In the genomic region with DNA sequence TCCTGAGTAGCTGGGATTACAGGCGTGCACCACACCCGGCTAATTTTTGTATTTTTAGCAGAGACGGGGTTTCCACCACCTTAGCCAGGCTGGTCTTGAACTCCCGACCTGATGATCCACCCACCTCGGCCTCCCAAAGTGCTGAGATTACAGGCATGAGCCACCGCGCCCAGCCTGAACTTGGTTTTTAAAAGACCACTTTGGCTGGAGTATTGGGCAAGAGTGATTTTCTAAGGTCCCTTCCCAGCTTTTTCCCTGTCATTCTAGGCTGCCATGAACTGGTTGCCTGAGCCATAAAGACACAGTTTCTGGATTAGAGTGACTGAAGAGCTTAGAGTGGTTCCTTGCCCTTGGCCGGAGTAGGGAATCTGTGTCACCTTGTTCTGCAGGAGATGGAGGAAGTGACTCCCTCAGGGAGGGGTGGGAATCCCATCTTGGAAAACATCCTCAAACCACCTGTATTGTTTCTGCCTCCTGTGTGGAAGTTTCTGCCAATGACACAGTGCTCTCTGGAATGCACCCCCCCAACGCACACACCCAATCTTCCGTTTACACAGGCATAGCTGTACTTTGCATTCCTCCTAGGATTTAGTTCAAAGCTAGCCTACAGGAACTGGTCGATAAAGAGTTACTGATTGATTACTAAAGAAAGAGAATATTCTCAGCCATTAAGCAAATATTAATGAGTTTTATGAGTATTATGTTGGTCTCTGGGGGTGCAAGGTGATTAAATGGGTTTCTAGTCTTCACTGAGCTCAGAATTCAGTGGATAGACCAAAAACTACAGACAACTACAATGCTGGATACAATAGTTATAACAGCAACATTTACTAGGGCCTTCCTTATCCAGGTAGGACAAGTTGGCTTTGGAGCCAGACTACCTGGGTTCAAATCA, we compare ENCODE assay signal across 8 cellular contexts. TPM values are rescaled to one million over a fixed set of nuclear protein-coding genes. Genes with fewer than 3 reads are reported as not detected.
DNase-seq lines count a peak whose midpoint lies in the region; ATAC-seq, FAIRE-seq and TF ChIP-seq lines count a peak whose summit lies in the region.

No MANE protein-coding gene starts in this region.

- no peaks in the 10 kb centered on the region for H3K9me3 Mint-ChIP-seq in activated naive CD8-positive, alpha-beta T cell (ENCODE audit: low read depth)
- peaks cover 2% of the 10 kb centered on the region for H3K9me3 Mint-ChIP-seq in activated naive CD8-positive, alpha-beta T cell treated with anti-CD3 and anti-CD28 coated beads for 36 hours
- H3K9me3 Mint-ChIP-seq in chondrocyte (ENCODE audit: low read depth) = no peaks in the 10 kb centered on the region
- peaks cover 0 to 16% of the 10 kb centered on the region in 2 donors for H3K9me3 Mint-ChIP-seq in activated naive CD4-positive, alpha-beta T cell treated with anti-CD3 and anti-CD28 coated beads, Interleukin-2, amount 50 U/mL, for 72 hours

- H3K27ac ChIP-seq in lower lobe of right lung = peak overlapping the region; percentile 74

- intact Hi-C loops in lower lobe of right lung (cut with DNase I) = no loop called here

- no peaks in the 10 kb centered on the region for H3K27me3 Mint-ChIP-seq in activated naive CD8-positive, alpha-beta T cell
- H3K27me3 Mint-ChIP-seq in activated naive CD8-positive, alpha-beta T cell treated with anti-CD3 and anti-CD28 coated beads for 36 hours = no peaks in the 10 kb centered on the region
- no peaks in the 10 kb centered on the region for H3K27me3 Mint-ChIP-seq in chondrocyte (ENCODE audit: low read depth)

- no peak overlapping the region for H3K4me3 ChIP-seq in lower lobe of right lung

- peak; percentile 37 for FAIRE-seq in urothelium cell line (lab: Jason Lieb, UNC)

- TF ChIP-seq CTCF in chondrocyte (IDR thresholded peaks at IDR 0.05) (no peak), lower lobe of right lung (IDR thresholded peaks at IDR 0.05) (no peak)

- DNase-seq in activated naive CD8-positive, alpha-beta T cell treated with anti-CD3 and anti-CD28 coated beads for 36 hours = no peak
- DNase-seq in chondrocyte (ENCODE audit: low spot score) (no peak), lower lobe of right lung (peak; percentile 75), urothelium cell line (ENCODE audit: low spot score) (peak; percentile 90)
- no peak for DNase-seq in activated naive CD4-positive, alpha-beta T cell treated with anti-CD3 and anti-CD28 coated beads, Interleukin-2, amount 50 U/mL, for 72 hours (ENCODE audit: low spot score in 2 of 2)

- no peaks in the 10 kb centered on the region for H3K9me3 ChIP-seq in lower lobe of right lung

- no peak overlapping the region for H3K4me3 Mint-ChIP-seq in activated naive CD8-positive, alpha-beta T cell
- no peak overlapping the region for H3K4me3 Mint-ChIP-seq in activated naive CD8-positive, alpha-beta T cell treated with anti-CD3 and anti-CD28 coated beads for 36 hours
- no peak overlapping the region for H3K4me3 Mint-ChIP-seq in chondrocyte (ENCODE audit: unreplicated experiment)

- H3K27ac Mint-ChIP-seq in activated naive CD8-positive, alpha-beta T cell = peak overlapping the region; percentile 70
- no peak overlapping the region for H3K27ac Mint-ChIP-seq in activated naive CD8-positive, alpha-beta T cell treated with anti-CD3 and anti-CD28 coated beads for 36 hours
- peak overlapping the region; percentile 88 for H3K27ac Mint-ChIP-seq in chondrocyte (ENCODE audit: unreplicated experiment)
- H3K27ac Mint-ChIP-seq in activated naive CD4-positive, alpha-beta T cell treated with anti-CD3 and anti-CD28 coated beads, Interleukin-2, amount 50 U/mL, for 72 hours = no peak overlapping the region

- peak; percentile 88 to 89 for ATAC-seq in lower lobe of right lung
- ATAC-seq in GM18868 (IDR thresholded peaks at IDR 0.05; ENCODE audit: unreplicated experiment) = no peak
- no peak for ATAC-seq in HG03565 (IDR thresholded peaks at IDR 0.05; ENCODE audit: unreplicated experiment)
- no peak for ATAC-seq in activated naive CD4-positive, alpha-beta T cell treated with anti-CD3 and anti-CD28 coated beads, Interleukin-2, amount 50 U/mL, for 72 hours

- peaks cover 24% of the 10 kb centered on the region for H3K36me3 Mint-ChIP-seq in activated naive CD8-positive, alpha-beta T cell
- H3K36me3 Mint-ChIP-seq in activated naive CD8-positive, alpha-beta T cell treated with anti-CD3 and anti-CD28 coated beads for 36 hours = peaks cover 76% of the 10 kb centered on the region
- peaks cover 26% of the 10 kb centered on the region for H3K36me3 Mint-ChIP-seq in chondrocyte (ENCODE audit: low read depth)
- peaks cover 22 to 53% of the 10 kb centered on the region in 2 donors for H3K36me3 Mint-ChIP-seq in activated naive CD4-positive, alpha-beta T cell treated with anti-CD3 and anti-CD28 coated beads, Interleukin-2, amount 50 U/mL, for 72 hours

- no peaks in the 10 kb centered on the region for H3K27me3 ChIP-seq in lower lobe of right lung (ENCODE audit: low read depth)

- peaks cover 51% of the 10 kb centered on the region for H3K36me3 ChIP-seq in lower lobe of right lung

- H3K4me1 ChIP-seq in lower lobe of right lung = peaks cover 94% of the 10 kb centered on the region

- H3K4me1 Mint-ChIP-seq in activated naive CD8-positive, alpha-beta T cell (ENCODE audit: low read depth) = peaks cover 59% of the 10 kb centered on the region
- peaks cover 64% of the 10 kb centered on the region for H3K4me1 Mint-ChIP-seq in activated naive CD8-positive, alpha-beta T cell treated with anti-CD3 and anti-CD28 coated beads for 36 hours
- H3K4me1 Mint-ChIP-seq in chondrocyte (ENCODE audit: low read depth) = peaks cover 52% of the 10 kb centered on the region

RNA-seq across cellular contexts. Expression of gene BCL2L1, which starts 18.2 kb away (rescaled TPM):
- 100 to 1,000 TPM; 196 to 206 TPM for total RNA-seq in activated naive CD8-positive, alpha-beta T cell treated with anti-CD3 and anti-CD28 coated beads for 36 hours
- total RNA-seq in chondrocyte (55.9 to 96.1 TPM (median 90.7 TPM) in 3 replicates), lower lobe of right lung (126 TPM)
- 100 to 1,000 TPM in 1 of 2 donors, 10 to 100 TPM in 1; 86.6 to 143 TPM for total RNA-seq in activated naive CD4-positive, alpha-beta T cell treated with anti-CD3 and anti-CD28 coated beads, Interleukin-2, amount 50 U/mL, for 72 hours

RNA-seq across cellular contexts. Expression of gene TPX2, which starts 34.6 kb away (rescaled TPM):
- 100 to 1,000 TPM; 111 TPM for total RNA-seq in activated naive CD8-positive, alpha-beta T cell treated with anti-CD3 and anti-CD28 coated beads for 36 hours
- 20.2 to 51.0 TPM (median 49.6 TPM) in 3 replicates for total RNA-seq in chondrocyte
- total RNA-seq in lower lobe of right lung = 1.9 TPM
- total RNA-seq in activated naive CD4-positive, alpha-beta T cell treated with anti-CD3 and anti-CD28 coated beads, Interleukin-2, amount 50 U/mL, for 72 hours = 100 to 1,000 TPM; 123 to 215 TPM

Comparison
In these comparisons a context has a peak if more than half of its experiments do, and no peak if none do; other contexts are left out.
1. H3K27ac Mint-ChIP-seq: peak in activated naive CD8-positive, alpha-beta T cell (single experiment) and chondrocyte (single experiment); none in activated naive CD8-positive, alpha-beta T cell treated with anti-CD3 and anti-CD28 coated beads for 36 hours (single experiment) and activated naive CD4-positive, alpha-beta T cell treated with anti-CD3 and anti-CD28 coated beads, Interleukin-2, amount 50 U/mL, for 72 hours (0 of 2).
2. DNase-seq: peak in lower lobe of right lung (single experiment) and urothelium cell line (single experiment); none in activated naive CD8-positive, alpha-beta T cell treated with anti-CD3 and anti-CD28 coated beads for 36 hours (single experiment), chondrocyte (single experiment) and activated naive CD4-positive, alpha-beta T cell treated with anti-CD3 and anti-CD28 coated beads, Interleukin-2, amount 50 U/mL, for 72 hours (0 of 2).
3. ATAC-seq: peak in lower lobe of right lung (2 of 2); none in GM18868 (single experiment), HG03565 (single experiment) and activated naive CD4-positive, alpha-beta T cell treated with anti-CD3 and anti-CD28 coated beads, Interleukin-2, amount 50 U/mL, for 72 hours (0 of 2).